9 cellular contexts compared by ENCODE assay signal in genomic region chr4:56466296-56466761, GRCh38. TPM values are rescaled to one million over a fixed set of nuclear protein-coding genes. Genes with fewer than 3 reads are reported as not detected.
DNase-seq lines count a peak whose midpoint lies in the region; FAIRE-seq and TF ChIP-seq lines count a peak whose summit lies in the region.
"Not testable (repeated sequence)": the region's sequence is repeated elsewhere in the genome, so short reads cannot be mapped to it uniquely, and the experiment has no call there.
"Had no signal": no experiment of that assay in that cellular context is flagged by ENCODE, and none has a peak within 500 bp of the region (broad histone marks: within the 10 kb centered on the region; RNA-seq: fewer than 3 reads in every experiment).

No MANE protein-coding gene starts in this region.

- H3K4me1 ChIP-seq in ES-I3 (ENCODE audit: insufficient read depth, low read length): not testable (repeated sequence)
- H3K4me1 ChIP-seq in kidney (ENCODE audit: control insufficient read depth in 1 of 2, insufficient read depth in 1 of 2, low read depth in 1 of 2, low read length in 2 of 2) (peaks cover 8 to 21% of the 10 kb centered on the region in 2 donors), vagina (peaks cover 37% of the 10 kb centered on the region)

- H3K4me1 Mint-ChIP-seq in IgD-negative memory B cell (peaks cover 42 to 58% (median 50%) of the 10 kb centered on the region in 3 donors), progenitor cell of endocrine pancreas (ENCODE audit: low read depth) (peaks cover 35% of the 10 kb centered on the region)
- peaks cover 68% of the 10 kb centered on the region for H3K4me1 Mint-ChIP-seq in activated T-helper 1 cell treated with anti-CD3 and anti-CD28 coated beads, Interleukin-12 subunit alpha, Interleukin-12 subunit beta, Interleukin-2, Interleukin-4 antibody, amounts not matched to agents 30 ng/mL and 10 ng/mL and 1 ng/mL, durations not matched to agents 14 hours and 24 hours and 36 hours (ENCODE audit: low read depth)

- not testable (repeated sequence) for H3K27me3 Mint-ChIP-seq in IgD-negative memory B cell; activated T-helper 1 cell treated with anti-CD3 and anti-CD28 coated beads, Interleukin-12 subunit alpha, Interleukin-12 subunit beta, Interleukin-2, Interleukin-4 antibody, amounts not matched to agents 30 ng/mL and 10 ng/mL and 1 ng/mL, durations not matched to agents 14 hours and 24 hours and 36 hours (ENCODE audit: insufficient read depth); progenitor cell of endocrine pancreas

- FAIRE-seq in kidney (lab: Jason Lieb, UNC): not testable (repeated sequence)

- peak overlapping the region; percentile 96; the same call in 1 of the 2 replicates for H3K9ac ChIP-seq in ES-I3 (ENCODE audit: low read depth, low read length)
- peak overlapping the region; percentile 80 to 90 for H3K9ac ChIP-seq in kidney (ENCODE audit: low read length in 2 of 2)

- TF ChIP-seq POLR2A in vagina (IDR thresholded peaks at IDR 0.05): not testable (repeated sequence)

- peak overlapping the region in 2 of 3 donors; percentile 84 to 94 for H3K27ac Mint-ChIP-seq in IgD-negative memory B cell
- H3K27ac Mint-ChIP-seq in activated T-helper 1 cell treated with anti-CD3 and anti-CD28 coated beads, Interleukin-12 subunit alpha, Interleukin-12 subunit beta, Interleukin-2, Interleukin-4 antibody, amounts not matched to agents 30 ng/mL and 10 ng/mL and 1 ng/mL, durations not matched to agents 14 hours and 24 hours and 36 hours: peak overlapping the region; percentile 99
- H3K27ac Mint-ChIP-seq in progenitor cell of endocrine pancreas: peak overlapping the region; percentile 99

- peak overlapping the region; percentile 82 to 100 for H3K4me3 ChIP-seq in kidney (ENCODE audit: low read length in 2 of 2)
- H3K4me3 ChIP-seq in vagina: peak overlapping the region; percentile 99 to 100

- intact Hi-C loops in activated T-helper 1 cell treated with anti-CD3 and anti-CD28 coated beads, Interleukin-12 subunit alpha, Interleukin-12 subunit beta, Interleukin-2, Interleukin-4 antibody, amounts not matched to agents 30 ng/mL and 10 ng/mL and 1 ng/mL, durations not matched to agents 14 hours and 24 hours and 36 hours (cut with micrococcal nuclease): loop anchor here (1.0 to 2.0 kb wide), 3 partner anchors 78 to 518 kb away; partner anchors contain the start of gene CEP135
- intact Hi-C loops in kidney (cut with DNase I); vagina (cut with DNase I): not testable (repeated sequence)

- DNase-seq in RPMI8226 (peak; percentile 2), epidermal melanocyte (ENCODE audit: insufficient read length, low spot score) (peak; percentile 31)
- DNase-seq in activated T-helper 1 cell treated with anti-CD3 and anti-CD28 coated beads, Interleukin-12 subunit alpha, Interleukin-12 subunit beta, Interleukin-2, Interleukin-4 antibody, amounts not matched to agents 30 ng/mL and 10 ng/mL and 1 ng/mL, durations not matched to agents 14 hours and 24 hours and 36 hours (ENCODE audit: low spot score); kidney; progenitor cell of endocrine pancreas (ENCODE audit: low spot score, unreplicated experiment); vagina (ENCODE audit: extremely low spot score in 2 of 2): not testable (repeated sequence)

- H3K27ac ChIP-seq in kidney (ENCODE audit: low read depth in 2 of 2, low read length in 2 of 2); vagina: not testable (repeated sequence)

- H3K27me3 ChIP-seq in vagina: not testable (repeated sequence)

- H3K36me3 ChIP-seq in ES-I3 (ENCODE audit: insufficient read depth, low read length); kidney (ENCODE audit: control insufficient read depth in 1 of 2, insufficient read depth in 2 of 2, low read length in 2 of 2); vagina: not testable (repeated sequence)

- H3K4me3 Mint-ChIP-seq in IgD-negative memory B cell (peak overlapping the region; percentile 96 to 98 (median 98)), progenitor cell of endocrine pancreas (ENCODE audit: low read depth) (peak overlapping the region; percentile 99)
- H3K4me3 Mint-ChIP-seq in activated T-helper 1 cell treated with anti-CD3 and anti-CD28 coated beads, Interleukin-12 subunit alpha, Interleukin-12 subunit beta, Interleukin-2, Interleukin-4 antibody, amounts not matched to agents 30 ng/mL and 10 ng/mL and 1 ng/mL, durations not matched to agents 14 hours and 24 hours and 36 hours: peak overlapping the region; percentile 98

- not testable (repeated sequence) for H3K36me3 Mint-ChIP-seq in IgD-negative memory B cell; progenitor cell of endocrine pancreas (ENCODE audit: insufficient read depth)
- peaks cover 38% of the 10 kb centered on the region for H3K36me3 Mint-ChIP-seq in activated T-helper 1 cell treated with anti-CD3 and anti-CD28 coated beads, Interleukin-12 subunit alpha, Interleukin-12 subunit beta, Interleukin-2, Interleukin-4 antibody, amounts not matched to agents 30 ng/mL and 10 ng/mL and 1 ng/mL, durations not matched to agents 14 hours and 24 hours and 36 hours (ENCODE audit: low read depth)

- TF ChIP-seq CTCF in kidney (IDR thresholded peaks at IDR 0.05; ENCODE audit: borderline replicate concordance, extremely low read depth, insufficient read depth); progenitor cell of endocrine pancreas (IDR thresholded peaks at IDR 0.05; ENCODE audit: unreplicated experiment); vagina (IDR thresholded peaks at IDR 0.05): not testable (repeated sequence)

- not testable (repeated sequence) for H3K9me3 ChIP-seq in ES-I3 (ENCODE audit: control insufficient read depth, insufficient read depth, low read length); kidney (ENCODE audit: control insufficient read depth in 1 of 2, low read length in 2 of 2); vagina

- not testable (repeated sequence) for H3K9me3 Mint-ChIP-seq in IgD-negative memory B cell; activated T-helper 1 cell treated with anti-CD3 and anti-CD28 coated beads, Interleukin-12 subunit alpha, Interleukin-12 subunit beta, Interleukin-2, Interleukin-4 antibody, amounts not matched to agents 30 ng/mL and 10 ng/mL and 1 ng/mL, durations not matched to agents 14 hours and 24 hours and 36 hours; progenitor cell of endocrine pancreas (ENCODE audit: low read depth)

RNA-seq across cellular contexts. Expression of gene SRP72, which starts 1.1 kb away (rescaled TPM):
- polyA plus RNA-seq in IgD-negative memory B cell (163 TPM), kidney (ENCODE audit: insufficient read depth, low read depth, low replicate concordance) (23.1 TPM)
- total RNA-seq in activated T-helper 1 cell treated with anti-CD3 and anti-CD28 coated beads, Interleukin-12 subunit alpha, Interleukin-12 subunit beta, Interleukin-2, Interleukin-4 antibody, amounts not matched to agents 30 ng/mL and 10 ng/mL and 1 ng/mL, durations not matched to agents 14 hours and 24 hours and 36 hours: 199 and 211 TPM in 2 replicates
- total RNA-seq in kidney (90.8 TPM), progenitor cell of endocrine pancreas (119 and 120 TPM in 2 replicates), vagina (57.5 TPM)

RNA-seq across cellular contexts. Expression of gene PAICS, which starts 30.3 kb away (rescaled TPM):
- polyA plus RNA-seq in IgD-negative memory B cell (35.7 TPM), kidney (ENCODE audit: insufficient read depth, low read depth, low replicate concordance) (39.3 TPM)
- total RNA-seq in activated T-helper 1 cell treated with anti-CD3 and anti-CD28 coated beads, Interleukin-12 subunit alpha, Interleukin-12 subunit beta, Interleukin-2, Interleukin-4 antibody, amounts not matched to agents 30 ng/mL and 10 ng/mL and 1 ng/mL, durations not matched to agents 14 hours and 24 hours and 36 hours: 305 and 306 TPM in 2 replicates
- total RNA-seq in kidney (51.7 TPM), progenitor cell of endocrine pancreas (131 and 138 TPM in 2 replicates), vagina (30.4 TPM)

RNA-seq across cellular contexts. Expression of gene PPAT, which starts 30.9 kb away (rescaled TPM):
- 10.3 TPM for polyA plus RNA-seq in IgD-negative memory B cell
- 57.4 and 60.1 TPM in 2 replicates for total RNA-seq in activated T-helper 1 cell treated with anti-CD3 and anti-CD28 coated beads, Interleukin-12 subunit alpha, Interleukin-12 subunit beta, Interleukin-2, Interleukin-4 antibody, amounts not matched to agents 30 ng/mL and 10 ng/mL and 1 ng/mL, durations not matched to agents 14 hours and 24 hours and 36 hours
- 11.2 TPM for total RNA-seq in kidney
- polyA plus RNA-seq in kidney (ENCODE audit: insufficient read depth, low read depth, low replicate concordance): 3.6 TPM
- total RNA-seq in progenitor cell of endocrine pancreas: 23.5 and 24.4 TPM in 2 replicates
- 3.7 TPM for total RNA-seq in vagina

RNA-seq across cellular contexts. Expression of gene ARL9, which starts 39.3 kb away (rescaled TPM):
- not detected for polyA plus RNA-seq in IgD-negative memory B cell
- 0.13 and 0.32 TPM in 2 replicates for total RNA-seq in activated T-helper 1 cell treated with anti-CD3 and anti-CD28 coated beads, Interleukin-12 subunit alpha, Interleukin-12 subunit beta, Interleukin-2, Interleukin-4 antibody, amounts not matched to agents 30 ng/mL and 10 ng/mL and 1 ng/mL, durations not matched to agents 14 hours and 24 hours and 36 hours
- total RNA-seq in kidney: 0.19 TPM
- 0.26 TPM for polyA plus RNA-seq in kidney (ENCODE audit: insufficient read depth, low read depth, low replicate concordance)
- 0.19 and 0.38 TPM in 2 replicates for total RNA-seq in progenitor cell of endocrine pancreas
- total RNA-seq in vagina: not detected
- total RNA-seq: Right ventricle myocardium inferior had no signal
